In genomic region chr9:127761491-127761904, GRCh38 we compare ENCODE assay signal across 1 cellular context.
TF ChIP-seq lines count a peak whose summit lies in the region.

No MANE protein-coding gene starts in this region.

TF ChIP-seq in WTC11, 78 proteins besides CTCF, POLR2A, EP300 and RAD21 (continued from another document):
- TF ChIP-seq STAT6 (CRISPR knock-in tag; conservative IDR thresholded peaks at IDR 0.05; ENCODE audit: low read depth) (no peak), ZNF396 (CRISPR knock-in tag; IDR thresholded peaks at IDR 0.05; ENCODE audit: borderline replicate concordance) (no peak)
